ENCODE assay signal across 9 cellular contexts in genomic region chr1:95084317-95085176, GRCh38. TPM values are rescaled to one million over a fixed set of nuclear protein-coding genes. Genes with fewer than 3 reads are reported as not detected.
DNase-seq lines count a peak whose midpoint lies in the region; ATAC-seq and TF ChIP-seq lines count a peak whose summit lies in the region.
"Had no signal": no experiment of that assay in that cellular context is flagged by ENCODE, and none has a peak within 500 bp of the region (broad histone marks: within the 10 kb centered on the region; RNA-seq: fewer than 3 reads in every experiment).

No MANE protein-coding gene starts in this region.

- 63 to 72% methylated on average over 8 of the region's 8 CpGs for WGBS in body of pancreas, 2 donors

- TF ChIP-seq CTCF in BJ (IDR thresholded peaks at IDR 0.05; ENCODE audit: insufficient read depth, low read depth, low read length): peak; percentile 59
- TF ChIP-seq CTCF in GM12872 (IDR thresholded peaks at IDR 0.05; ENCODE audit: insufficient read depth, low read depth, low read length): peak; percentile 83
- TF ChIP-seq CTCF in body of pancreas (IDR thresholded peaks at IDR 0.05): peak in 6 of 7 experiments; percentile 31 to 66 (median 51)
- TF ChIP-seq CTCF in upper lobe of right lung (IDR thresholded peaks at IDR 0.05): peak; percentile 67

- no peak for TF ChIP-seq POLR2A in body of pancreas (IDR thresholded peaks at IDR 0.05)

- H3K27me3 ChIP-seq in BJ (ENCODE audit: control insufficient read depth, insufficient read depth, low read length): no peaks in the 10 kb centered on the region
- H3K27me3 ChIP-seq in body of pancreas: no peaks in the 10 kb centered on the region
- H3K27me3 ChIP-seq in upper lobe of right lung: no peaks in the 10 kb centered on the region

- intact Hi-C loops in body of pancreas (cut with DNase I) (loop anchor here (10.0 kb wide), 1 partner anchor 140 kb away; no protein-coding TSS in a partner anchor), upper lobe of right lung (cut with DNase I) (no loop called here)

- H3K4me1 ChIP-seq in body of pancreas: peaks cover 3% of the 10 kb centered on the region
- no peaks in the 10 kb centered on the region for H3K4me1 ChIP-seq in upper lobe of right lung

- H3K27ac ChIP-seq in body of pancreas (no peak overlapping the region), upper lobe of right lung (no peak overlapping the region)

- H3K4me3 ChIP-seq in BJ (ENCODE audit: low read depth, low read length) (no peak overlapping the region), body of pancreas (no peak overlapping the region), upper lobe of right lung (no peak overlapping the region)

- CTCF ChIA-PET in BJ (lab: Yijun Ruan, JAX): interaction anchor here (0.6 to 3.3 kb wide), 12 partner anchors 8 to 1759 kb away, joined by 3 to 17 read pairs (median 6); partner anchors contain the start of genes ALG14 and RWDD3

- ATAC-seq in HG02759 (IDR thresholded peaks at IDR 0.05; ENCODE audit: unreplicated experiment) (peak; percentile 79), body of pancreas (peak; percentile 26), left lobe of liver (peak; percentile 73), upper lobe of right lung (peak; percentile 84)

- POLR2A ChIA-PET in BJ (lab: Charles Lee): no interaction called here

- DNase-seq in BJ (ENCODE audit: low read depth) (no peak), NCI-H345 treated with DMSO at 0.1 percent for 48 hours (lab: John Stamatoyannopoulos, UW; ENCODE audit: unreplicated experiment) (peak; percentile 6), body of pancreas (peak in 2 of 4 donors; percentile 17 to 43), left lobe of liver (ENCODE audit: low spot score) (no peak), upper lobe of right lung (no peak), T-helper 9 cell (no peak)

- H3K9me3 ChIP-seq in body of pancreas: no peaks in the 10 kb centered on the region
- H3K9me3 ChIP-seq in upper lobe of right lung: no peaks in the 10 kb centered on the region

- H3K36me3 ChIP-seq in BJ (ENCODE audit: control insufficient read depth, insufficient read depth, low read length) (no peaks in the 10 kb centered on the region), body of pancreas (replicated peaks in 1 of 2; ENCODE audit: insufficient read depth in 1 of 2, low read depth in 2 of 2) (no peaks in the 10 kb centered on the region), upper lobe of right lung (no peaks in the 10 kb centered on the region)

RNA-seq across cellular contexts. Expression of gene ALG14, which starts 11.8 kb away (rescaled TPM):
- polyA plus RNA-seq in BJ (2011; rRNA removed): 2.3 and 4.4 TPM in 2 replicates
- 4.6 and 10.1 TPM in 2 replicates for polyA minus RNA-seq in BJ (2011; rRNA and poly(A)+ RNA removed)
- total RNA-seq in body of pancreas: under 1 TPM; 0.78 to 0.99 TPM
- 5.4 TPM for total RNA-seq in left lobe of liver
- total RNA-seq in upper lobe of right lung: 3.4 TPM

RNA-seq across cellular contexts. Expression of gene TLCD4, which starts 32.6 kb away (rescaled TPM):
- polyA plus RNA-seq in BJ (2011; rRNA removed): 0.09 and 0.20 TPM in 2 replicates
- 0.05 and 0.33 TPM in 2 replicates for polyA minus RNA-seq in BJ (2011; rRNA and poly(A)+ RNA removed)
- 10 to 100 TPM; 10.2 to 15.6 TPM for total RNA-seq in body of pancreas
- 174 TPM for total RNA-seq in left lobe of liver
- total RNA-seq in upper lobe of right lung: 13.6 TPM
- total RNA-seq: T-helper 1 cell treated with Interleukin-12 subunit alpha and Interleukin-12 subunit beta and Interleukin-4 antibody, amounts not matched to agents 30 ng/mL and 1 ng/mL, for 36 hours had no signal

Comparison
In these comparisons a context has a peak if more than half of its experiments do, and no peak if none do; other contexts are left out.
1. ATAC-seq: peak in every context shown above with its lines; median percentile 84 in upper lobe of right lung; 79 in HG02759; 73 in left lobe of liver; 26 in body of pancreas.
2. RNA of gene TLCD4, which starts 32.6 kb away (total RNA-seq): 174 TPM in left lobe of liver (single experiment); 10.2 to 15.6 TPM in body of pancreas and 13.6 TPM in upper lobe of right lung (single experiment); every median in the first group is over 10 times any median in the second.
3. Peak in every context shown above with its lines, with median percentiles within 50 percentile points of each other: CTCF ChIP-seq.